In genomic region chr4:128461300-128462103, GRCh38 we compare ENCODE assay signal across 9 cellular contexts.
DNase-seq lines count a peak whose midpoint lies in the region; ATAC-seq and TF ChIP-seq lines count a peak whose summit lies in the region.
"Had no signal": no experiment of that assay in that cellular context is flagged by ENCODE, and none has a peak within 500 bp of the region (broad histone marks: within the 10 kb centered on the region; RNA-seq: fewer than 3 reads in every experiment).

No MANE protein-coding gene starts in this region.

- no peaks in the 10 kb centered on the region for H3K4me1 Mint-ChIP-seq in MCF 10A (ENCODE audit: insufficient read depth, unreplicated experiment)

- TF ChIP-seq POLR2A in lower leg skin (IDR thresholded peaks at IDR 0.05): no peak

- no peak for TF ChIP-seq CTCF in MCF 10A (IDR thresholded peaks at IDR 0.05; ENCODE audit: unreplicated experiment)
- no peak for TF ChIP-seq CTCF in lower leg skin (IDR thresholded peaks at IDR 0.05)

- 42 to 44% methylated on average over 5 of the region's 5 CpGs for WGBS in lower leg skin, 2 donors

- H3K36me3 Mint-ChIP-seq in MCF 10A (ENCODE audit: insufficient read depth, unreplicated experiment): no peaks in the 10 kb centered on the region

- H3K27me3 Mint-ChIP-seq in MCF 10A (ENCODE audit: insufficient read depth, unreplicated experiment): no peaks in the 10 kb centered on the region

- POLR2A ChIA-PET in MCF 10A (lab: Yijun Ruan, JAX): interaction anchor here (0.8 to 3.3 kb wide), 4 partner anchors 63 to 350 kb away, joined by 3 to 13 read pairs (median 4); no protein-coding TSS in a partner anchor

- CTCF ChIA-PET in MCF 10A (lab: Yijun Ruan, JAX): interaction anchor here (0.6 to 9.6 kb wide), 9 partner anchors 7 to 349 kb away, joined by 3 to 66 read pairs (median 3); no protein-coding TSS in a partner anchor

- H3K9me3 Mint-ChIP-seq in MCF 10A (ENCODE audit: unreplicated experiment): no peaks in the 10 kb centered on the region
- H3K9me3 Mint-ChIP-seq: dendritic cell treated with granulocyte-macrophage colony-stimulating factor and Interleukin-4, amounts not matched to agents 40 ng/mL and 50 ng/mL, for 4 days had no signal

- intact Hi-C loops in MCF 10A (cut with micrococcal nuclease): no loop called here
- intact Hi-C loops in lower leg skin (cut with DNase I; ENCODE audit: low total_unique reads): no loop called here

- H3K4me3 ChIP-seq in lower leg skin (ENCODE audit: low read depth, poor library complexity, severe bottlenecking): no peak overlapping the region

- peak; percentile 60 for DNase-seq in HK-2 (ENCODE audit: unreplicated experiment)
- peak; percentile 75 for DNase-seq in MCF 10A (ENCODE audit: unreplicated experiment)
- DNase-seq in non-pigmented ciliary epithelial cell (ENCODE audit: low read depth): peak; percentile 75
- no peak for DNase-seq in SKM-1 treated with dmso at 0.1 percent for 144 hours (lab: John Stamatoyannopoulos, UW; ENCODE audit: unreplicated experiment)
- no peak for DNase-seq in lower leg skin (ENCODE audit: low spot score in 2 of 2)
- no peak for DNase-seq in NCI-H2081 treated with DMSO at 0.1 percent for 48 hours (lab: John Stamatoyannopoulos, UW)

- peak; percentile 84 for ATAC-seq in GM18858 (IDR thresholded peaks at IDR 0.05; ENCODE audit: unreplicated experiment)
- ATAC-seq in GM21528 (IDR thresholded peaks at IDR 0.05; ENCODE audit: low FRiP score, unreplicated experiment): no peak

- no TSS peak for BruUV-seq in MCF 10A (replicated peaks; lab: Mats Ljungman, UMichigan)

- H3K4me3 Mint-ChIP-seq in MCF 10A (ENCODE audit: unreplicated experiment): no peak overlapping the region
- H3K4me3 Mint-ChIP-seq: dendritic cell treated with granulocyte-macrophage colony-stimulating factor and Interleukin-4, amounts not matched to agents 40 ng/mL and 50 ng/mL, for 4 days had no signal

- H3K27ac Mint-ChIP-seq in MCF 10A (ENCODE audit: low read depth, unreplicated experiment): no peak overlapping the region
- H3K27ac Mint-ChIP-seq: dendritic cell treated with granulocyte-macrophage colony-stimulating factor and Interleukin-4, amounts not matched to agents 40 ng/mL and 50 ng/mL, for 4 days had no signal

Comparison
In these comparisons a context has a peak if more than half of its experiments do, and no peak if none do; other contexts are left out.
1. DNase-seq: peak in HK-2 (single experiment), MCF 10A (single experiment) and non-pigmented ciliary epithelial cell (single experiment); none in SKM-1 treated with dmso at 0.1 percent for 144 hours (single experiment), lower leg skin (0 of 2) and NCI-H2081 treated with DMSO at 0.1 percent for 48 hours (single experiment).